ENCODE assay signal across 1 cellular context in the genomic region with DNA sequence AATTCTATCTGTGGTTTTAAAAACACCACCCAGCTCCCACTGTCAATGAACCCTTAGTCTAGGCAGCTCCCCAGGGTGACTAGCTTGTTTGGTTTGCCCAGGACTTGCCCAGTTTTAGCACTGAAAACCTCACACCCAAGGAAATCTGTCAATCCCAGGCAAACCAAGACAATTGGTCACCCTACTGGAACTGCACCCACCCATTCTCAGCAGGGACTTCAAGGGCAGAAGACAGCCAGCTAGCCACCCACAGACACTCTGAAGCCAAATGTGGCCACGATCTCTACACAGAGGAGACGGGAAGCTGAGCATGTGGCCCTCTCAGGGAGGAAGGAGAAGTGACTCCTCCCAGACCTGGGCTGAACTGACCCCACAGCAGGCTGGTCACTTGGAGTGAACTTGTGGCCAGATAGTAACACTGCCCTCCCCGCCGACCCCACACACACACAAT.
TF ChIP-seq lines count a peak whose summit lies in the region.

No MANE protein-coding gene starts in this region.

TF ChIP-seq in IMR-90, 13 proteins besides CTCF, POLR2A, EP300 and RAD21:
- no peak for TF ChIP-seq MAZ (IDR thresholded peaks at IDR 0.05; ENCODE audit: borderline replicate concordance, low read depth, low read length)
- no peak for TF ChIP-seq RCOR1 (IDR thresholded peaks at IDR 0.05; ENCODE audit: insufficient replicate concordance, low read length)
- no peak for TF ChIP-seq FOS (IDR thresholded peaks at IDR 0.05; ENCODE audit: low read depth, low read length)
- TF ChIP-seq CEBPB (IDR thresholded peaks at IDR 0.05; ENCODE audit: low read depth, low read length): no peak
- no peak for TF ChIP-seq BHLHE40 (IDR thresholded peaks at IDR 0.05; ENCODE audit: low read depth, low read length)
- TF ChIP-seq SMC3 (IDR thresholded peaks at IDR 0.05; ENCODE audit: low read depth, low read length): no peak
- TF ChIP-seq MAFK (IDR thresholded peaks at IDR 0.05; ENCODE audit: low read depth, low read length): no peak
- no peak for TF ChIP-seq CHD1 (IDR thresholded peaks at IDR 0.05; ENCODE audit: low read depth, low read length)
- TF ChIP-seq RFX5 (IDR thresholded peaks at IDR 0.05; ENCODE audit: low read depth, low read length): no peak
- TF ChIP-seq MXI1 (IDR thresholded peaks at IDR 0.05; ENCODE audit: borderline replicate concordance, low read depth, low read length): no peak
- TF ChIP-seq NFE2L2 (IDR thresholded peaks at IDR 0.05; ENCODE audit: low read depth, low read length): no peak
- TF ChIP-seq, protein P1, sequence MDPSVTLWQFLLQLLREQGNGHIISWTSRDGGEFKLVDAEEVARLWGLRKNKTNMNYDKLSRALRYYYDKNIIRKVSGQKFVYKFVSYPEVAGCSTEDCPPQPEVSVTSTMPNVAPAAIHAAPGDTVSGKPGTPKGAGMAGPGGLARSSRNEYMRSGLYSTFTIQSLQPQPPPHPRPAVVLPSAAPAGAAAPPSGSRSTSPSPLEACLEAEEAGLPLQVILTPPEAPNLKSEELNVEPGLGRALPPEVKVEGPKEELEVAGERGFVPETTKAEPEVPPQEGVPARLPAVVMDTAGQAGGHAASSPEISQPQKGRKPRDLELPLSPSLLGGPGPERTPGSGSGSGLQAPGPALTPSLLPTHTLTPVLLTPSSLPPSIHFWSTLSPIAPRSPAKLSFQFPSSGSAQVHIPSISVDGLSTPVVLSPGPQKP (IDR thresholded peaks at IDR 0.05; ENCODE audit: borderline replicate concordance, low read depth, low read length): no peak
- TF ChIP-seq, protein P2, sequence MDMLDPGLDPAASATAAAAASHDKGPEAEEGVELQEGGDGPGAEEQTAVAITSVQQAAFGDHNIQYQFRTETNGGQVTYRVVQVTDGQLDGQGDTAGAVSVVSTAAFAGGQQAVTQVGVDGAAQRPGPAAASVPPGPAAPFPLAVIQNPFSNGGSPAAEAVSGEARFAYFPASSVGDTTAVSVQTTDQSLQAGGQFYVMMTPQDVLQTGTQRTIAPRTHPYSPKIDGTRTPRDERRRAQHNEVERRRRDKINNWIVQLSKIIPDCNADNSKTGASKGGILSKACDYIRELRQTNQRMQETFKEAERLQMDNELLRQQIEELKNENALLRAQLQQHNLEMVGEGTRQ (IDR thresholded peaks at IDR 0.05; ENCODE audit: low read depth, low read length): no peak
